In the genomic region with DNA sequence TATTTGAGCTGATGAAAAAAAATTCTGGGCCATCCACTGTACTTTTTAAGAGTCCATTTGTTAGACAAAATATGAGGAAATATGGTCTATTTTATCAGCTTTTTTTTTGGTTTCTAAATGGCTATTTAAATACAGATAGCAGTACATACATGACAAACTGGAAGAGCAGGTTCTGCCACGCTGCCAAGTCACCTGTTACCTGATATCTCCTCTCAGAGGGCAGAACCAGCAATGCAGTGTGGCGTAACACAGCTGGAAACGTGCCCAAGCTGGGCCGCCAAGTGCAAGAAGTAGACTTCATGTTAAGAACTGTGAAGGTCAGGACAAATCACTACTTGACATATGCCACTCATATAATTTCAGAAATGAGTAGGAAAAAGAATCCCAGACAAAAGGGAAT, we compare ENCODE assay signal across 15 cellular contexts. TPM values are rescaled to one million over a fixed set of nuclear protein-coding genes. Genes with fewer than 3 reads are reported as not detected.
DNase-seq lines count a peak whose midpoint lies in the region; ATAC-seq and TF ChIP-seq lines count a peak whose summit lies in the region.
"Had no signal": no experiment of that assay in that cellular context is flagged by ENCODE, and none has a peak within 500 bp of the region (broad histone marks: within the 10 kb centered on the region; RNA-seq: fewer than 3 reads in every experiment).

No MANE protein-coding gene starts in this region.

- H4K8ac ChIP-seq in neuronal stem cell (ENCODE audit: low read depth, low read length) = no peak overlapping the region

- H2BK5ac ChIP-seq in neuronal stem cell (ENCODE audit: low read length) = no peak overlapping the region

- dilution Hi-C loops in mammary epithelial cell (cut with HindIII; ENCODE audit: low sequenced_read_pairs) = no loop called here

- no peak overlapping the region for H3K9ac ChIP-seq in mammary epithelial cell (ENCODE audit: insufficient read depth, low read length)
- H3K9ac ChIP-seq in neuronal stem cell (ENCODE audit: low read depth, low read length, poor library complexity) = no peak overlapping the region
- H3K9ac ChIP-seq: BLaER1 had no signal

- H3K36me3 ChIP-seq in H7 (replicated peaks; ENCODE audit: control insufficient read depth, insufficient read depth, low read length) = no peaks in the 10 kb centered on the region
- no peaks in the 10 kb centered on the region for H3K36me3 ChIP-seq in mammary epithelial cell (ENCODE audit: insufficient read depth, low read length)
- no peaks in the 10 kb centered on the region for H3K36me3 ChIP-seq in osteoblast (ENCODE audit: insufficient read depth, low read length)
- H3K36me3 ChIP-seq in neuronal stem cell (replicated peaks in 1 of 2; ENCODE audit: control insufficient read depth in 2 of 2, insufficient read depth in 2 of 2, low read length in 2 of 2) = no peaks in the 10 kb centered on the region

- no peaks in the 10 kb centered on the region for H3K79me2 ChIP-seq in mammary epithelial cell (ENCODE audit: insufficient read depth, low read length)
- no peaks in the 10 kb centered on the region for H3K79me2 ChIP-seq in osteoblast (ENCODE audit: insufficient read depth, low read length)

- BruUV-seq in mammary epithelial cell (replicated peaks; lab: Mats Ljungman, UMichigan) = no TSS peak

- H3K4me3 ChIP-seq in H7 (ENCODE audit: insufficient read depth, low read depth, low read length) (no peak overlapping the region), mammary epithelial cell (replicated peaks in 1 of 3; ENCODE audit: insufficient read depth in 1 of 3, low read depth in 2 of 3, low read length in 3 of 3) (no peak overlapping the region), osteoblast (ENCODE audit: insufficient read depth, low read length) (no peak overlapping the region), neuronal stem cell (ENCODE audit: low read length in 2 of 2) (no peak overlapping the region)
- H3K4me3 ChIP-seq: BLaER1 had no signal

- H2AK5ac ChIP-seq in neuronal stem cell (ENCODE audit: low read depth, low read length) = no peak overlapping the region

- peak; percentile 49 for DNase-seq in H7
- peak; percentile 45 for DNase-seq in NCI-H2107 treated with DMSO at 0.1 percent for 48 hours (lab: John Stamatoyannopoulos, UW; ENCODE audit: unreplicated experiment)
- peak; percentile 73 for DNase-seq in mammary epithelial cell
- DNase-seq in osteoblast (ENCODE audit: insufficient read length, low spot score, missing footprints) = peak; percentile 32
- DNase-seq in GM03348 (ENCODE audit: low spot score) = no peak
- DNase-seq in neuronal stem cell (ENCODE audit: low spot score) = no peak
- DNase-seq: activated CD4-positive, alpha-beta T cell treated with anti-CD3 and anti-CD28 coated beads, Interleukin-2, amount 50 U/mL, for 4 hours; activated effector memory CD4-positive, alpha-beta T cell treated with anti-CD3 and anti-CD28 coated beads, Interleukin-2, amount 50 U/mL, for 16 hours; MM.1S had no signal

- no peak overlapping the region for H2BK15ac ChIP-seq in neuronal stem cell (ENCODE audit: low read length)

- intact Hi-C loops in mammary epithelial cell (cut with micrococcal nuclease) = no loop called here

- no peak overlapping the region for H4K91ac ChIP-seq in neuronal stem cell (ENCODE audit: low read depth, low read length, poor library complexity)

- no peak overlapping the region for H2BK12ac ChIP-seq in neuronal stem cell (ENCODE audit: low read length)

- H2BK120ac ChIP-seq in neuronal stem cell (ENCODE audit: low read depth, low read length) = no peak overlapping the region

- H3K18ac ChIP-seq in neuronal stem cell (ENCODE audit: low read length) = no peak overlapping the region

- H3K4me1 ChIP-seq in mammary epithelial cell (ENCODE audit: insufficient read depth, low read length) (peaks cover 12% of the 10 kb centered on the region), osteoblast (ENCODE audit: insufficient read depth, low read length) (peaks cover 2% of the 10 kb centered on the region), neuronal stem cell (ENCODE audit: control insufficient read depth in 2 of 2, insufficient read depth in 1 of 2, low read depth in 1 of 2, low read length in 2 of 2) (peaks cover 5 to 7% of the 10 kb centered on the region in 2 donors)
- H3K4me1 ChIP-seq: BLaER1 had no signal

- H3K4ac ChIP-seq in neuronal stem cell (ENCODE audit: low read length) = no peak overlapping the region

- no peak overlapping the region for H3K23ac ChIP-seq in neuronal stem cell (ENCODE audit: low read depth, low read length, poor library complexity)

- no peak overlapping the region for H2AFZ ChIP-seq in mammary epithelial cell (ENCODE audit: low read depth, low read length)
- no peak overlapping the region for H2AFZ ChIP-seq in osteoblast (ENCODE audit: low read length)
- no peak overlapping the region for H2AFZ ChIP-seq in neuronal stem cell (ENCODE audit: low read length)

- H3K27ac ChIP-seq in mammary epithelial cell (ENCODE audit: insufficient read depth, low read depth, low read length) = no peak overlapping the region
- no peak overlapping the region for H3K27ac ChIP-seq in osteoblast (ENCODE audit: low read depth, low read length)
- no peak overlapping the region for H3K27ac ChIP-seq in neuronal stem cell (replicated peaks; ENCODE audit: low read length)
- H3K27ac ChIP-seq: BLaER1 had no signal

- no peak overlapping the region for H3K14ac ChIP-seq in neuronal stem cell (ENCODE audit: low read length)

- H3K9me3 ChIP-seq in mammary epithelial cell (replicated peaks; ENCODE audit: insufficient read depth, low read length) (no peaks in the 10 kb centered on the region), osteoblast (ENCODE audit: low read depth, low read length) (no peaks in the 10 kb centered on the region), neuronal stem cell (replicated peaks in 1 of 2; ENCODE audit: control insufficient read depth in 2 of 2, insufficient read depth in 1 of 2, low read depth in 1 of 2, low read length in 2 of 2) (peaks cover 3 to 12% of the 10 kb centered on the region in 2 donors)

- H3K79me1 ChIP-seq in neuronal stem cell (ENCODE audit: low read depth, low read length) = no peaks in the 10 kb centered on the region

- H4K20me1 ChIP-seq in mammary epithelial cell (ENCODE audit: insufficient read depth, low read length) (no peaks in the 10 kb centered on the region), osteoblast (ENCODE audit: insufficient read depth, low read length) (no peaks in the 10 kb centered on the region)
- H4K20me1 ChIP-seq: BLaER1 had no signal

- CTCF ChIA-PET in mammary epithelial cell (lab: Charles Lee; ENCODE audit: low non-redundant PET) = interaction anchor here (0.5 kb wide), 1 partner anchor 32 kb away, joined by 10 read pairs; no protein-coding TSS in a partner anchor

- H3K4me2 ChIP-seq in mammary epithelial cell (ENCODE audit: insufficient read depth, low read depth, low read length) = no peak overlapping the region
- H3K4me2 ChIP-seq in osteoblast (ENCODE audit: insufficient read depth, low read length) = no peak overlapping the region
- H3K4me2 ChIP-seq in neuronal stem cell (ENCODE audit: insufficient read depth, low read length, poor library complexity, severe bottlenecking) = no peak overlapping the region
- H3K4me2 ChIP-seq: BLaER1 had no signal

- H3K27me3 ChIP-seq in H7 (ENCODE audit: control insufficient read depth, insufficient read depth, low read length) (peaks cover 63% of the 10 kb centered on the region), mammary epithelial cell (ENCODE audit: insufficient read depth, low read length) (no peaks in the 10 kb centered on the region), osteoblast (ENCODE audit: insufficient read depth, low read length) (peaks cover 48% of the 10 kb centered on the region), neuronal stem cell (ENCODE audit: control insufficient read depth in 3 of 3, insufficient read depth in 3 of 3, low read depth in 1 of 3, low read length in 3 of 3) (peaks cover 33 to 80% (median 48%) of the 10 kb centered on the region in 3 experiments)

- in situ Hi-C loops in mammary epithelial cell (cut with MboI; ENCODE audit: low sequenced_read_pairs in 2 of 2) = no loop called here

- TF ChIP-seq CTCF in mammary epithelial cell (conservative IDR thresholded peaks at IDR 0.05 in 1 of 2, IDR thresholded peaks at IDR 0.05 in 1 of 2; ENCODE audit: extremely low read depth in 1 of 2, insufficient read depth in 1 of 2, low read depth in 1 of 2, low read length in 2 of 2) (no peak), osteoblast (IDR thresholded peaks at IDR 0.05; ENCODE audit: extremely low read depth, low read depth, low read length) (no peak)

- WGBS in mammary epithelial cell (ENCODE audit: low coverage, missing lambda C conversion rate) = 24% methylated on average over 4 of the region's 4 CpGs
- no CpG with 5 or more reads among the region's 4 CpGs for WGBS in neuronal stem cell (ENCODE audit: extremely low coverage in 2 of 2, insufficient read length in 2 of 2, insufficient replicate concordance in 1 of 2), 2 donors

- no peak for ATAC-seq in HG03139 (IDR thresholded peaks at IDR 0.05; ENCODE audit: unreplicated experiment)
- no peak for ATAC-seq in GM18498 (IDR thresholded peaks at IDR 0.05; ENCODE audit: unreplicated experiment)

RNA-seq across cellular contexts. Expression of a gene that starts 8.1 kb away (rescaled TPM):
- total RNA-seq in H7 (2014; rRNA removed; shearing (Covaris generic)) = not detected in 2 replicates
- total RNA-seq in mammary epithelial cell (under 1 TPM; 0.33 to 0.92 TPM), osteoblast (under 0.01 and 0.29 TPM in 2 replicates)
- polyA plus RNA-seq in mammary epithelial cell = 0.42 TPM
- not detected for polyA minus RNA-seq in mammary epithelial cell
- polyA plus RNA-seq in neuronal stem cell (2013, experiment 1 of 2) = 0.03 TPM
- 0.04 TPM for polyA plus RNA-seq in neuronal stem cell (2013, experiment 2 of 2)
- total RNA-seq: endothelial cell of umbilical vein, mononuclear cell, subcutaneous adipose tissue had no signal
- polyA plus RNA-seq: endothelial cell of umbilical vein had no signal

RNA-seq across cellular contexts. Expression of a gene that starts 14.4 kb away (rescaled TPM):
- total RNA-seq in H7 (2014; rRNA removed; shearing (Covaris generic)) = 0.35 TPM in 1 of 2 replicates, not detected in the other
- total RNA-seq in mammary epithelial cell = 1 to 10 TPM; 2.7 to 8.8 TPM
- 3.0 TPM for polyA plus RNA-seq in mammary epithelial cell
- polyA minus RNA-seq in mammary epithelial cell = 0.31 TPM
- total RNA-seq in osteoblast = 1.4 and 2.1 TPM in 2 replicates
- 0.53 TPM for polyA plus RNA-seq in neuronal stem cell (2013, experiment 1 of 2)
- polyA plus RNA-seq in neuronal stem cell (2013, experiment 2 of 2) = 0.55 TPM
- total RNA-seq: mononuclear cell had no signal

RNA-seq across cellular contexts. Expression of a gene that starts 46.0 kb away (rescaled TPM):
- total RNA-seq in H7 (2014; rRNA removed; shearing (Covaris generic)) = not detected in 2 replicates
- not detected for total RNA-seq in mammary epithelial cell
- 0.05 TPM for polyA plus RNA-seq in mammary epithelial cell
- polyA minus RNA-seq in mammary epithelial cell = not detected
- total RNA-seq in osteoblast = not detected in 2 replicates
- not detected for polyA plus RNA-seq in neuronal stem cell (2013, experiment 1 of 2)
- 0.03 TPM for polyA plus RNA-seq in neuronal stem cell (2013, experiment 2 of 2)
- total RNA-seq: mononuclear cell, subcutaneous adipose tissue had no signal

RNA-seq across cellular contexts. Expression of a gene that starts 59.0 kb away (rescaled TPM):
- 41.3 and 50.2 TPM in 2 replicates for total RNA-seq in H7 (2014; rRNA removed; shearing (Covaris generic))
- total RNA-seq in mammary epithelial cell (10 to 100 TPM; 38.0 to 38.8 TPM), osteoblast (143 and 158 TPM in 2 replicates)
- polyA plus RNA-seq in mammary epithelial cell = 30.8 TPM
- 26.2 TPM for polyA minus RNA-seq in mammary epithelial cell
- 64.0 TPM for polyA plus RNA-seq in neuronal stem cell (2013, experiment 1 of 2)
- polyA plus RNA-seq in neuronal stem cell (2013, experiment 2 of 2) = 65.0 TPM

Comparison
In these comparisons a context has a peak if more than half of its experiments do, and no peak if none do; other contexts are left out.
1. DNase-seq: peak in H7 (single experiment), NCI-H2107 treated with DMSO at 0.1 percent for 48 hours (single experiment), mammary epithelial cell (single experiment) and osteoblast (single experiment); none in GM03348 (single experiment) and neuronal stem cell (single experiment).